Comparison of ENCODE assay signal across 10 cellular contexts in the genomic region with DNA sequence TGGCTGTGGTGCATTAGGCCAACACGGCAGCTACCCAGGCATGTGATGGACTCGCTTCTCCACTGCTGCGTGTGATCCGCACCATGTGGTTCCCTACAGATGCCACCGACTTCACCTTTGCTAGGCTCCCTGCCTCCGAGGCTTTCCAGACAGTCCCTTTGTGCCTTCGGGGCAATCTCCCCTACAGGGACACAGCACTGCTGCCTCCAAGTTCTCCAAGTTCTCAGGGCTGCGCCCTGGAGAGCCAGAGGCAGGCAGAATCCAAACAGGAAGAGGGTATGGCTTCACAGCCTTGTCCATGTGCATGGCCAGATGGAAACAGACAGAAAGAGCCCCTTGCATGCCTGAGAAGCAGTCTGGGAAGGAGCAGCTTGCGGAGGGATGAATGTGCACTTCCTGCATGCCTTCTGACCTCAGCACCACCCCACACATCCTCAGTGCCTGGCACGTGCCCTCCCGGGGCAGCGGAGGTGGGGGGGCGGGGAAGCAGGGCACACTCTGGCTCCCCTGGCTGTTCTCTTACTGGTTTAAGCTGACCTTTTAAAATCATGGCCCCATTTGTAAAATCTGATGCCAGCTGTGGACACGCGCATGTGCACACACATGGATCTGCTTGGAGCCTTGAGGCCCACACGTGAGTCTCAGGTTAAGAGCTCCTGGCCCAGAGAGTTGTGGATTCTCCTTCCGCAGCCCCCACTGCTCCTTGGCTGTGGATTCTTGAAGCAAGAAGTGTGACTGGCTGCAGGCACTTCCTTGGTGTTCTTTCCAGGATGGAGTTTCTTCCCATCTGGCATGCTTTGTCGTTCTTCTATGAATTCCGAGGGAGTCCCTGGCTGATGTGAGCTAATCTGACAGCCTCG. TPM values are rescaled to one million over a fixed set of nuclear protein-coding genes. Genes with fewer than 3 reads are reported as not detected.
DNase-seq lines count a peak whose midpoint lies in the region; ATAC-seq and TF ChIP-seq lines count a peak whose summit lies in the region.
"Had no signal": no experiment of that assay in that cellular context is flagged by ENCODE, and none has a peak within 500 bp of the region (broad histone marks: within the 10 kb centered on the region; RNA-seq: fewer than 3 reads in every experiment).

No MANE protein-coding gene starts in this region.

- DNase-seq in EH (ENCODE audit: low read depth) (peak; percentile 96), MV-4-11 (lab: John Stamatoyannopoulos, UW) (peak; percentile 4), endothelial cell (ENCODE audit: low spot score) (no peak), osteocyte (ENCODE audit: extremely low spot score, unreplicated experiment) (no peak), NCI-H128 (lab: John Stamatoyannopoulos, UW; ENCODE audit: unreplicated experiment) (no peak), Kasumi-1 (lab: John Stamatoyannopoulos, UW) (no peak)
- DNase-seq: NCI-H1694 treated with DMSO at 0.1 percent for 48 hours, substantia nigra had no signal

- H3K27me3 Mint-ChIP-seq in endothelial cell (ENCODE audit: unreplicated experiment) = peaks cover 12% of the 10 kb centered on the region
- no peaks in the 10 kb centered on the region for H3K27me3 Mint-ChIP-seq in osteocyte (ENCODE audit: unreplicated experiment)

- H3K4me1 Mint-ChIP-seq in endothelial cell (ENCODE audit: unreplicated experiment) (peaks cover 30% of the 10 kb centered on the region), osteocyte (ENCODE audit: unreplicated experiment) (peaks cover 57% of the 10 kb centered on the region)

- TF ChIP-seq CTCF in endothelial cell (IDR thresholded peaks at IDR 0.05; ENCODE audit: unreplicated experiment) (no peak), osteocyte (IDR thresholded peaks at IDR 0.05) (no peak)

- peak overlapping the region; percentile 52 for H3K27ac Mint-ChIP-seq in endothelial cell (ENCODE audit: unreplicated experiment)
- H3K27ac Mint-ChIP-seq in osteocyte (ENCODE audit: unreplicated experiment) = peak overlapping the region; percentile 96

- no peak for ATAC-seq in GM19351 (IDR thresholded peaks at IDR 0.05; ENCODE audit: unreplicated experiment)
- ATAC-seq in GM21529 (IDR thresholded peaks at IDR 0.05; ENCODE audit: unreplicated experiment) = no peak

- H3K4me3 Mint-ChIP-seq in endothelial cell (ENCODE audit: unreplicated experiment) (peak overlapping the region; percentile 31), osteocyte (ENCODE audit: unreplicated experiment) (no peak overlapping the region)

- H3K36me3 Mint-ChIP-seq in endothelial cell (ENCODE audit: low read depth, unreplicated experiment) (peaks cover 20% of the 10 kb centered on the region), osteocyte (ENCODE audit: unreplicated experiment) (peaks cover 15% of the 10 kb centered on the region)

- H3K9me3 Mint-ChIP-seq in endothelial cell (ENCODE audit: unreplicated experiment) (no peaks in the 10 kb centered on the region), osteocyte (ENCODE audit: unreplicated experiment) (no peaks in the 10 kb centered on the region)

RNA-seq across cellular contexts. Expression of a gene that starts 55.3 kb away (rescaled TPM):
- total RNA-seq in endothelial cell (ENCODE audit: unreplicated experiment) (82.6 TPM), osteocyte (156 and 169 TPM in 2 replicates)

RNA-seq across cellular contexts. Expression of a gene that starts 59.8 kb away (rescaled TPM):
- total RNA-seq in endothelial cell (ENCODE audit: unreplicated experiment) (35.6 TPM), osteocyte (44.5 and 45.3 TPM in 2 replicates)

Comparison
In these comparisons a context has a peak if more than half of its experiments do, and no peak if none do; other contexts are left out.
1. DNase-seq: peak in EH (single experiment) and MV-4-11 (single experiment); none in endothelial cell (single experiment), osteocyte (single experiment), NCI-H128 (single experiment) and Kasumi-1 (0 of 2).